ENCODE assay signal across 19 cellular contexts in the genomic region with DNA sequence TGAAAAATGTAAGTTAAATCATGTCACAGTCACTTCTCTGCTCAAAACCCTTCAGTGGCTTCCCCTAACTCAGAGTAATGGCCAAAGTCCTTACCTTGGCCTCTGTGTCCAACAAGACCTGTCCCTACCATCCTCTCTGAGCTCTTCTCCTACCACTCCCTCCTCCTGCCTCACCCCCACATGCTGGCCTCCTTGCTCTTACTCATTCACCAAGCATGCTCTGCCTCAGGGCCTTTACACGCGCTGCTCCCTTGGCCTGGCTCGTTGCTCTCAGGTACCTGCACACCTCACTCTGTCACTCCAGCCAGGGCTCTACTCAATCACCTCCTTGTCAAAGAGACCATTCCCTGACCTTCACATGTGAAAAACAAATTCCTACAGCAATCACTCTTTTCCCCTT. TPM values are rescaled to one million over a fixed set of nuclear protein-coding genes. Genes with fewer than 3 reads are reported as not detected.
"Had no signal": no experiment of that assay in that cellular context is flagged by ENCODE, and none has a peak within 500 bp of the region (broad histone marks: within the 10 kb centered on the region; RNA-seq: fewer than 3 reads in every experiment).

No MANE protein-coding gene starts in this region.

- ATAC-seq: activated T-cell treated with anti-CD3 and anti-CD28 coated beads, Interleukin-2, amount 50 U/mL, for 72 hours; left lung; naive thymus-derived CD4-positive, alpha-beta T cell; right lobe of liver; T-helper 17 cell had no signal

- DNase-seq: activated CD4-positive, alpha-beta memory T cell treated with anti-CD3 and anti-CD28 coated beads for 36 hours; activated CD4-positive, alpha-beta T cell treated with anti-CD3 and anti-CD28 coated beads for 48 hours; activated CD4-positive, CD25-positive, alpha-beta regulatory T cell; activated effector memory CD4-positive, alpha-beta T cell treated with Interleukin-2 at 50 U/mL for 16 hours; activated naive CD4-positive, alpha-beta T cell treated with anti-CD3 and anti-CD28 coated beads for 36 hours; activated naive CD8-positive, alpha-beta T cell treated with anti-CD3 and anti-CD28 coated beads, Interleukin-2, amount 10 ng/mL, durations not matched to agents 7 days and 5 days; activated T-cell treated with anti-CD3 and anti-CD28 coated beads, Interleukin-2, amount 50 U/mL, for 72 hours; amniotic stem cell; cerebellar nuclear complex; cortex of kidney; endodermal cell; foreskin fibroblast; left lung; naive thymus-derived CD4-positive, alpha-beta T cell; posterior cingulate gyrus; right lobe of liver; stimulated activated CD4-positive, alpha-beta T cell treated with anti-CD3 and anti-CD28 coated beads, Interleukin-1b, Interleukin-23, amount 100 ng/mL, for 48 hours; T-helper 17 cell; transverse colon had no signal

RNA-seq across cellular contexts. Expression of gene SEC16B, which starts 54.2 kb away (rescaled TPM):
- total RNA-seq: activated CD4-positive, alpha-beta memory T cell treated with anti-CD3 and anti-CD28 coated beads for 36 hours; activated naive CD4-positive, alpha-beta T cell treated with anti-CD3 and anti-CD28 coated beads for 36 hours; activated T-cell treated with anti-CD3 and anti-CD28 coated beads, Interleukin-2, amount 50 U/mL, for 72 hours; T-helper 17 cell had no signal
